12 cellular contexts compared by ENCODE assay signal in genomic region chr11:34501500-34501899, GRCh38. TPM values are rescaled to one million over a fixed set of nuclear protein-coding genes. Genes with fewer than 3 reads are reported as not detected.
DNase-seq lines count a peak whose midpoint lies in the region; ATAC-seq and TF ChIP-seq lines count a peak whose summit lies in the region.
"Had no signal": no experiment of that assay in that cellular context is flagged by ENCODE, and none has a peak within 500 bp of the region (broad histone marks: within the 10 kb centered on the region; RNA-seq: fewer than 3 reads in every experiment).

No MANE protein-coding gene starts in this region.

- no peaks in the 10 kb centered on the region for H3K9me3 ChIP-seq in RWPE2 (ENCODE audit: severe bottlenecking)
- H3K9me3 ChIP-seq in gastroesophageal sphincter: no peaks in the 10 kb centered on the region

- POLR2A ChIA-PET in HEK293T (lab: Yijun Ruan, JAX): no interaction called here

- H3K36me3 ChIP-seq in RWPE2 (ENCODE audit: low read depth) (no peaks in the 10 kb centered on the region), gastroesophageal sphincter (no peaks in the 10 kb centered on the region)

- H3K4me1 Mint-ChIP-seq in stimulated activated memory B cell treated with anti-CD40 and anti-IgM and Interleukin-4, amounts not matched to agents 10 μg/mL and 1 μg/mL and 100 μg/mL, for 72 hours: peaks cover 13% of the 10 kb centered on the region
- no peaks in the 10 kb centered on the region for H3K4me1 Mint-ChIP-seq in activated naive CD8-positive, alpha-beta T cell treated with anti-CD3 and anti-CD28 coated beads, Interleukin-2, amount 50 U/mL, for 24 hours

- H3K27me3 ChIP-seq in RWPE2 (ENCODE audit: insufficient read depth, poor library complexity, severe bottlenecking) (no peaks in the 10 kb centered on the region), gastroesophageal sphincter (peaks cover 7% of the 10 kb centered on the region)

- TF ChIP-seq EP300 in gastroesophageal sphincter (IDR thresholded peaks at IDR 0.05): no peak

- peaks cover 16% of the 10 kb centered on the region for H3K27me3 Mint-ChIP-seq in stimulated activated memory B cell treated with anti-CD40 and anti-IgM and Interleukin-4, amounts not matched to agents 10 μg/mL and 1 μg/mL and 100 μg/mL, for 72 hours
- H3K27me3 Mint-ChIP-seq in activated naive CD8-positive, alpha-beta T cell treated with anti-CD3 and anti-CD28 coated beads, Interleukin-2, amount 50 U/mL, for 24 hours: no peaks in the 10 kb centered on the region

- TF ChIP-seq CTCF in RWPE2 (IDR thresholded peaks at IDR 0.05; ENCODE audit: poor library complexity, severe bottlenecking) (no peak), gastroesophageal sphincter (IDR thresholded peaks at IDR 0.05) (no peak)

- ATAC-seq in RWPE2 (ENCODE audit: low read depth) (peak; percentile 54; the same call in 1 of the 3 replicates), gastroesophageal sphincter (peak; percentile 70)
- ATAC-seq in stimulated activated memory B cell treated with anti-CD40 and anti-IgM and Interleukin-4, amounts not matched to agents 10 μg/mL and 1 μg/mL and 100 μg/mL, for 72 hours: peak; percentile 52
- no peak for ATAC-seq in activated naive CD8-positive, alpha-beta T cell treated with anti-CD3 and anti-CD28 coated beads, Interleukin-2, amount 50 U/mL, for 24 hours

- H3K36me3 Mint-ChIP-seq in stimulated activated memory B cell treated with anti-CD40 and anti-IgM and Interleukin-4, amounts not matched to agents 10 μg/mL and 1 μg/mL and 100 μg/mL, for 72 hours: no peaks in the 10 kb centered on the region
- no peaks in the 10 kb centered on the region for H3K36me3 Mint-ChIP-seq in activated naive CD8-positive, alpha-beta T cell treated with anti-CD3 and anti-CD28 coated beads, Interleukin-2, amount 50 U/mL, for 24 hours (ENCODE audit: low read depth)

- no peak overlapping the region for H3K4me3 ChIP-seq in RWPE2 (ENCODE audit: severe bottlenecking)
- H3K4me3 ChIP-seq in gastroesophageal sphincter: no peak overlapping the region
- H3K4me3 ChIP-seq: SK-N-MC had no signal

- DNase-seq in H4 (ENCODE audit: low spot score) (peak; percentile 77), RWPE2 (ENCODE audit: low spot score) (no peak), HEK293T (ENCODE audit: extremely low spot score) (no peak), COLO829 (ENCODE audit: low spot score) (no peak)
- no peak for DNase-seq in stimulated activated naive CD4-positive, alpha-beta T cell (lab: John Stamatoyannopoulos, UW)
- no peak for DNase-seq in activated naive CD8-positive, alpha-beta T cell treated with anti-CD3 and anti-CD28 coated beads, Interleukin-2, amount 50 U/mL, for 24 hours
- DNase-seq: activated T-cell treated with anti-CD3 and anti-CD28 coated beads, Interleukin-2, amount 50 U/mL, for 24 hours; nephron progenitor cell had no signal

- H3K9me3 Mint-ChIP-seq in stimulated activated memory B cell treated with anti-CD40 and anti-IgM and Interleukin-4, amounts not matched to agents 10 μg/mL and 1 μg/mL and 100 μg/mL, for 72 hours: no peaks in the 10 kb centered on the region
- H3K9me3 Mint-ChIP-seq in activated naive CD8-positive, alpha-beta T cell treated with anti-CD3 and anti-CD28 coated beads, Interleukin-2, amount 50 U/mL, for 24 hours: no peaks in the 10 kb centered on the region
- H3K9me3 Mint-ChIP-seq: activated T-cell treated with anti-CD3 and anti-CD28 coated beads, Interleukin-2, amount 50 U/mL, for 24 hours; nephron progenitor cell had no signal

- H3K27ac Mint-ChIP-seq in stimulated activated memory B cell treated with anti-CD40 and anti-IgM and Interleukin-4, amounts not matched to agents 10 μg/mL and 1 μg/mL and 100 μg/mL, for 72 hours: no peak overlapping the region
- H3K27ac Mint-ChIP-seq in activated naive CD8-positive, alpha-beta T cell treated with anti-CD3 and anti-CD28 coated beads, Interleukin-2, amount 50 U/mL, for 24 hours: no peak overlapping the region
- H3K27ac Mint-ChIP-seq: activated T-cell treated with anti-CD3 and anti-CD28 coated beads, Interleukin-2, amount 50 U/mL, for 24 hours; nephron progenitor cell had no signal

- no peak overlapping the region for H3K4me3 Mint-ChIP-seq in stimulated activated memory B cell treated with anti-CD40 and anti-IgM and Interleukin-4, amounts not matched to agents 10 μg/mL and 1 μg/mL and 100 μg/mL, for 72 hours
- H3K4me3 Mint-ChIP-seq in activated naive CD8-positive, alpha-beta T cell treated with anti-CD3 and anti-CD28 coated beads, Interleukin-2, amount 50 U/mL, for 24 hours: no peak overlapping the region
- H3K4me3 Mint-ChIP-seq: activated T-cell treated with anti-CD3 and anti-CD28 coated beads, Interleukin-2, amount 50 U/mL, for 24 hours; nephron progenitor cell had no signal

- CTCF ChIA-PET in HEK293T (lab: Yijun Ruan, JAX): interaction anchor here (1.0 to 2.5 kb wide), 2 partner anchors 12 to 317 kb away, joined by 3 to 9 read pairs; partner anchors contain the start of gene ELF5

- H3K4me1 ChIP-seq in RWPE2 (ENCODE audit: insufficient read depth, poor library complexity, severe bottlenecking): peaks cover 7% of the 10 kb centered on the region
- peaks cover 0 to 5% (median 0%) of the 10 kb centered on the region in 3 donors for H3K4me1 ChIP-seq in gastroesophageal sphincter

- 48% methylated on average over 4 of the region's 4 CpGs; no CpG with 5 or more reads in 1 of the 2 donors for WGBS in gastroesophageal sphincter (ENCODE audit: low coverage in 1 of 2), 2 donors

- H3K27ac ChIP-seq in RWPE2 (ENCODE audit: poor library complexity, severe bottlenecking) (no peak overlapping the region), gastroesophageal sphincter (no peak overlapping the region)
- H3K27ac ChIP-seq: epithelial cell of prostate, SK-N-MC had no signal

- TF ChIP-seq POLR2A in gastroesophageal sphincter (IDR thresholded peaks at IDR 0.05): no peak

TF ChIP-seq in HEK293T, 16 proteins besides CTCF, POLR2A, EP300 and RAD21:
- TF ChIP-seq SUZ12 (IDR thresholded peaks at IDR 0.05) (no peak), SP1 (IDR thresholded peaks at IDR 0.05) (no peak), ZNF384 (IDR thresholded peaks at IDR 0.05) (no peak), ELF4 (IDR thresholded peaks at IDR 0.05) (no peak), LEF1 (IDR thresholded peaks at IDR 0.05; ENCODE audit: borderline replicate concordance) (no peak), L3MBTL2 (conservative IDR thresholded peaks at IDR 0.05) (no peak), CTBP1 (IDR thresholded peaks at IDR 0.05; ENCODE audit: borderline replicate concordance) (no peak), NFRKB (IDR thresholded peaks at IDR 0.05) (no peak), FOXM1 (IDR thresholded peaks at IDR 0.05; ENCODE audit: borderline replicate concordance) (no peak), BHLHE40 (IDR thresholded peaks at IDR 0.05; ENCODE audit: borderline replicate concordance) (no peak), FOXK2 (IDR thresholded peaks at IDR 0.05) (no peak), HDGF (IDR thresholded peaks at IDR 0.05; ENCODE audit: borderline replicate concordance) (no peak), ARNT (IDR thresholded peaks at IDR 0.05) (no peak), TARDBP (IDR thresholded peaks at IDR 0.05) (no peak), FOXA1 (IDR thresholded peaks at IDR 0.05) (no peak)
- TF ChIP-seq, protein P1, sequence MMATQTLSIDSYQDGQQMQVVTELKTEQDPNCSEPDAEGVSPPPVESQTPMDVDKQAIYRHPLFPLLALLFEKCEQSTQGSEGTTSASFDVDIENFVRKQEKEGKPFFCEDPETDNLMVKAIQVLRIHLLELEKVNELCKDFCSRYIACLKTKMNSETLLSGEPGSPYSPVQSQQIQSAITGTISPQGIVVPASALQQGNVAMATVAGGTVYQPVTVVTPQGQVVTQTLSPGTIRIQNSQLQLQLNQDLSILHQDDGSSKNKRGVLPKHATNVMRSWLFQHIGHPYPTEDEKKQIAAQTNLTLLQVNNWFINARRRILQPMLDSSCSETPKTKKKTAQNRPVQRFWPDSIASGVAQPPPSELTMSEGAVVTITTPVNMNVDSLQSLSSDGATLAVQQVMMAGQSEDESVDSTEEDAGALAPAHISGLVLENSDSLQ (IDR thresholded peaks at IDR 0.05): no peak

RNA-seq across cellular contexts. Expression of gene ELF5, which starts 12.1 kb away (rescaled TPM):
- not detected in 2 replicates for total RNA-seq in H4 (2014; rRNA removed; shearing (Covaris generic))
- total RNA-seq in gastroesophageal sphincter: 1 to 10 TPM in 1 of 4 donors, not detected in 3; 1.1 TPM
